Comparison of ENCODE assay signal across 2 cellular contexts in the genomic region with DNA sequence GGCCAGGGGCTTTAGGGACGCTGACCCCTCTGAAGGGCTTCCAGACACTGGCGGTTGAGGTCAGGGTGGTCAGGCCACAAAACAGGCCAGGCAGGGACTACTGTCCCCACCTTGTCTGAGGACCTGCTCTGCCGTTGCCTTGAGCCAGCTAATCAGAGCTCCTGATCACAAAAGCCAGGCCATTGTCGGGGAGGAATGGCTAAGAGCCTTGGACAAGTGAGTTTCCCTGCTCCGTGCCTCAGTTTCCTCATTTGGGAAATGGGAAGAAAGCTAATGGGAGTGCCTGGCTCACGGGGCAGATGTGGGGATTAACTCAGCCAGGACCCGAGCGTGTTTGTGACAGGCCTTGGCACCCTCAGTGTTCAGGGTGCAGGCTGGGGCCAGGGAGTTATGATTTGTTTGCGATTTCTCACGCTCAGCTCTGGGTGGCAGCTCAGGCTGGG.
A peak's percentile ranks its signal among the peaks of the same experiment; 100 is the strongest.
TF ChIP-seq lines count a peak whose summit lies in the region.

No MANE protein-coding gene starts in this region.

TF ChIP-seq in K562, 482 proteins besides CTCF, POLR2A, EP300 and RAD21 (continued from another document and continues in another):
- TF ChIP-seq, protein P1, sequence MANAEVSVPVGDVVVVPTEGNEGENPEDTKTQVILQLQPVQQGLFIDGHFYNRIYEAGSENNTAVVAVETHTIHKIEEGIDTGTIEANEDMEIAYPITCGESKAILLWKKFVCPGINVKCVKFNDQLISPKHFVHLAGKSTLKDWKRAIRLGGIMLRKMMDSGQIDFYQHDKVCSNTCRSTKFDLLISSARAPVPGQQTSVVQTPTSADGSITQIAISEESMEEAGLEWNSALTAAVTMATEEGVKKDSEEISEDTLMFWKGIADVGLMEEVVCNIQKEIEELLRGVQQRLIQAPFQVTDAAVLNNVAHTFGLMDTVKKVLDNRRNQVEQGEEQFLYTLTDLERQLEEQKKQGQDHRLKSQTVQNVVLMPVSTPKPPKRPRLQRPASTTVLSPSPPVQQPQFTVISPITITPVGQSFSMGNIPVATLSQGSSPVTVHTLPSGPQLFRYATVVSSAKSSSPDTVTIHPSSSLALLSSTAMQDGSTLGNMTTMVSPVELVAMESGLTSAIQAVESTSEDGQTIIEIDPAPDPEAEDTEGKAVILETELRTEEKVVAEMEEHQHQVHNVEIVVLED (CRISPR knock-in tag; IDR thresholded peaks at IDR 0.05): no peak
- peak; percentile 81; the same call in 1 of the 2 replicates for TF ChIP-seq KAT7 (CRISPR knock-in tag; IDR thresholded peaks at IDR 0.05; ENCODE audit: borderline replicate concordance)
- TF ChIP-seq, protein P2, sequence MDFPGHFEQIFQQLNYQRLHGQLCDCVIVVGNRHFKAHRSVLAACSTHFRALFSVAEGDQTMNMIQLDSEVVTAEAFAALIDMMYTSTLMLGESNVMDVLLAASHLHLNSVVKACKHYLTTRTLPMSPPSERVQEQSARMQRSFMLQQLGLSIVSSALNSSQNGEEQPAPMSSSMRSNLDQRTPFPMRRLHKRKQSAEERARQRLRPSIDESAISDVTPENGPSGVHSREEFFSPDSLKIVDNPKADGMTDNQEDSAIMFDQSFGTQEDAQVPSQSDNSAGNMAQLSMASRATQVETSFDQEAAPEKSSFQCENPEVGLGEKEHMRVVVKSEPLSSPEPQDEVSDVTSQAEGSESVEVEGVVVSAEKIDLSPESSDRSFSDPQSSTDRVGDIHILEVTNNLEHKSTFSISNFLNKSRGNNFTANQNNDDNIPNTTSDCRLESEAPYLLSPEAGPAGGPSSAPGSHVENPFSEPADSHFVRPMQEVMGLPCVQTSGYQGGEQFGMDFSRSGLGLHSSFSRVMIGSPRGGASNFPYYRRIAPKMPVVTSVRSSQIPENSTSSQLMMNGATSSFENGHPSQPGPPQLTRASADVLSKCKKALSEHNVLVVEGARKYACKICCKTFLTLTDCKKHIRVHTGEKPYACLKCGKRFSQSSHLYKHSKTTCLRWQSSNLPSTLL (IDR thresholded peaks at IDR 0.05): no peak
- TF ChIP-seq SMAD3 (CRISPR knock-in tag; conservative IDR thresholded peaks at IDR 0.05): no peak
- TF ChIP-seq ZNF3 (CRISPR knock-in tag; IDR thresholded peaks at IDR 0.05): no peak
- peak in 1 of 2 experiments; percentile 53; a peak in 1 of 4 replicates for TF ChIP-seq FOXA3 (CRISPR knock-in tag; conservative IDR thresholded peaks at IDR 0.05 in 1 of 2, IDR thresholded peaks at IDR 0.05 in 1 of 2)
- TF ChIP-seq, protein P3, sequence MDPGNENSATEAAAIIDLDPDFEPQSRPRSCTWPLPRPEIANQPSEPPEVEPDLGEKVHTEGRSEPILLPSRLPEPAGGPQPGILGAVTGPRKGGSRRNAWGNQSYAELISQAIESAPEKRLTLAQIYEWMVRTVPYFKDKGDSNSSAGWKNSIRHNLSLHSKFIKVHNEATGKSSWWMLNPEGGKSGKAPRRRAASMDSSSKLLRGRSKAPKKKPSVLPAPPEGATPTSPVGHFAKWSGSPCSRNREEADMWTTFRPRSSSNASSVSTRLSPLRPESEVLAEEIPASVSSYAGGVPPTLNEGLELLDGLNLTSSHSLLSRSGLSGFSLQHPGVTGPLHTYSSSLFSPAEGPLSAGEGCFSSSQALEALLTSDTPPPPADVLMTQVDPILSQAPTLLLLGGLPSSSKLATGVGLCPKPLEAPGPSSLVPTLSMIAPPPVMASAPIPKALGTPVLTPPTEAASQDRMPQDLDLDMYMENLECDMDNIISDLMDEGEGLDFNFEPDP (CRISPR knock-in tag; IDR thresholded peaks at IDR 0.05): no peak
- TF ChIP-seq ZNF561 (CRISPR knock-in tag; conservative IDR thresholded peaks at IDR 0.05): no peak
- TF ChIP-seq, protein P4, sequence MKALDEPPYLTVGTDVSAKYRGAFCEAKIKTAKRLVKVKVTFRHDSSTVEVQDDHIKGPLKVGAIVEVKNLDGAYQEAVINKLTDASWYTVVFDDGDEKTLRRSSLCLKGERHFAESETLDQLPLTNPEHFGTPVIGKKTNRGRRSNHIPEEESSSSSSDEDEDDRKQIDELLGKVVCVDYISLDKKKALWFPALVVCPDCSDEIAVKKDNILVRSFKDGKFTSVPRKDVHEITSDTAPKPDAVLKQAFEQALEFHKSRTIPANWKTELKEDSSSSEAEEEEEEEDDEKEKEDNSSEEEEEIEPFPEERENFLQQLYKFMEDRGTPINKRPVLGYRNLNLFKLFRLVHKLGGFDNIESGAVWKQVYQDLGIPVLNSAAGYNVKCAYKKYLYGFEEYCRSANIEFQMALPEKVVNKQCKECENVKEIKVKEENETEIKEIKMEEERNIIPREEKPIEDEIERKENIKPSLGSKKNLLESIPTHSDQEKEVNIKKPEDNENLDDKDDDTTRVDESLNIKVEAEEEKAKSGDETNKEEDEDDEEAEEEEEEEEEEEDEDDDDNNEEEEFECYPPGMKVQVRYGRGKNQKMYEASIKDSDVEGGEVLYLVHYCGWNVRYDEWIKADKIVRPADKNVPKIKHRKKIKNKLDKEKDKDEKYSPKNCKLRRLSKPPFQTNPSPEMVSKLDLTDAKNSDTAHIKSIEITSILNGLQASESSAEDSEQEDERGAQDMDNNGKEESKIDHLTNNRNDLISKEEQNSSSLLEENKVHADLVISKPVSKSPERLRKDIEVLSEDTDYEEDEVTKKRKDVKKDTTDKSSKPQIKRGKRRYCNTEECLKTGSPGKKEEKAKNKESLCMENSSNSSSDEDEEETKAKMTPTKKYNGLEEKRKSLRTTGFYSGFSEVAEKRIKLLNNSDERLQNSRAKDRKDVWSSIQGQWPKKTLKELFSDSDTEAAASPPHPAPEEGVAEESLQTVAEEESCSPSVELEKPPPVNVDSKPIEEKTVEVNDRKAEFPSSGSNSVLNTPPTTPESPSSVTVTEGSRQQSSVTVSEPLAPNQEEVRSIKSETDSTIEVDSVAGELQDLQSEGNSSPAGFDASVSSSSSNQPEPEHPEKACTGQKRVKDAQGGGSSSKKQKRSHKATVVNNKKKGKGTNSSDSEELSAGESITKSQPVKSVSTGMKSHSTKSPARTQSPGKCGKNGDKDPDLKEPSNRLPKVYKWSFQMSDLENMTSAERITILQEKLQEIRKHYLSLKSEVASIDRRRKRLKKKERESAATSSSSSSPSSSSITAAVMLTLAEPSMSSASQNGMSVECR (CRISPR knock-in tag; IDR thresholded peaks at IDR 0.05): 0 out of 2 replicates have a peak, but pooled peaks have one; percentile 23
- 0 out of 2 replicates have a peak, but pooled peaks have one; percentile 18 for TF ChIP-seq ZBTB7A (IDR thresholded peaks at IDR 0.05; ENCODE audit: borderline replicate concordance, control insufficient read depth, low read depth, low read length)
- 0 out of 2 replicates have a peak, but pooled peaks have one; percentile 13 for TF ChIP-seq LCOR (CRISPR knock-in tag; IDR thresholded peaks at IDR 0.05)
- TF ChIP-seq TEAD1 (CRISPR knock-in tag; IDR thresholded peaks at IDR 0.05): 0 out of 4 replicates have a peak, but pooled peaks of 1 of the 2 experiments have one; percentile 13
- no peak for TF ChIP-seq SMAD4 (CRISPR knock-in tag; conservative IDR thresholded peaks at IDR 0.05)
- TF ChIP-seq SETDB1 (IDR thresholded peaks at IDR 0.05; ENCODE audit: low read length): no peak
- no peak for TF ChIP-seq RBM14 (IDR thresholded peaks at IDR 0.05; ENCODE audit: borderline replicate concordance, insufficient read depth, low read depth, low read length)
- no peak for TF ChIP-seq RFX7 (CRISPR knock-in tag; IDR thresholded peaks at IDR 0.05)
- no peak for TF ChIP-seq CREB1 (IDR thresholded peaks at IDR 0.05)
- TF ChIP-seq CREB1 (CRISPR knock-in tag; IDR thresholded peaks at IDR 0.05): 0 out of 2 replicates have a peak, but pooled peaks have one; percentile 7
- TF ChIP-seq KLF13 (tag; IDR thresholded peaks at IDR 0.05; ENCODE audit: borderline replicate concordance, low read depth): no peak
- TF ChIP-seq YBX1 (IDR thresholded peaks at IDR 0.05): no peak

TF ChIP-seq in HepG2, 621 proteins besides CTCF, POLR2A, EP300 and RAD21 (continued from another document):
- 0 out of 2 replicates have a peak, but pooled peaks have one; percentile 39 for TF ChIP-seq ZNF225 (CRISPR knock-in tag; IDR thresholded peaks at IDR 0.05)
- no peak for TF ChIP-seq ZNF788 (CRISPR knock-in tag; IDR thresholded peaks at IDR 0.05; ENCODE audit: borderline replicate concordance)
- no peak for TF ChIP-seq NR2F6 (IDR thresholded peaks at IDR 0.05)
- TF ChIP-seq NR2F6 (CRISPR knock-in tag; IDR thresholded peaks at IDR 0.05): no peak
- no peak for TF ChIP-seq POLR2AphosphoS5 (IDR thresholded peaks at IDR 0.05; ENCODE audit: low read depth, low read length)
- TF ChIP-seq CCDC6 (CRISPR knock-in tag; IDR thresholded peaks at IDR 0.05): no peak
- no peak for TF ChIP-seq ZNF777 (CRISPR knock-in tag; IDR thresholded peaks at IDR 0.05)
- TF ChIP-seq MAFK (conservative IDR thresholded peaks at IDR 0.05 in 1 of 2, IDR thresholded peaks at IDR 0.05 in 1 of 2; ENCODE audit: low read length in 2 of 2): no peak
- TF ChIP-seq ZNF567 (CRISPR knock-in tag; IDR thresholded peaks at IDR 0.05; ENCODE audit: borderline replicate concordance): 0 out of 2 replicates have a peak, but pooled peaks have one; percentile 53
- TF ChIP-seq TAF15 (IDR thresholded peaks at IDR 0.05; ENCODE audit: low read depth, low read length, poor library complexity, severe bottlenecking): no peak
- TF ChIP-seq, protein P5, sequence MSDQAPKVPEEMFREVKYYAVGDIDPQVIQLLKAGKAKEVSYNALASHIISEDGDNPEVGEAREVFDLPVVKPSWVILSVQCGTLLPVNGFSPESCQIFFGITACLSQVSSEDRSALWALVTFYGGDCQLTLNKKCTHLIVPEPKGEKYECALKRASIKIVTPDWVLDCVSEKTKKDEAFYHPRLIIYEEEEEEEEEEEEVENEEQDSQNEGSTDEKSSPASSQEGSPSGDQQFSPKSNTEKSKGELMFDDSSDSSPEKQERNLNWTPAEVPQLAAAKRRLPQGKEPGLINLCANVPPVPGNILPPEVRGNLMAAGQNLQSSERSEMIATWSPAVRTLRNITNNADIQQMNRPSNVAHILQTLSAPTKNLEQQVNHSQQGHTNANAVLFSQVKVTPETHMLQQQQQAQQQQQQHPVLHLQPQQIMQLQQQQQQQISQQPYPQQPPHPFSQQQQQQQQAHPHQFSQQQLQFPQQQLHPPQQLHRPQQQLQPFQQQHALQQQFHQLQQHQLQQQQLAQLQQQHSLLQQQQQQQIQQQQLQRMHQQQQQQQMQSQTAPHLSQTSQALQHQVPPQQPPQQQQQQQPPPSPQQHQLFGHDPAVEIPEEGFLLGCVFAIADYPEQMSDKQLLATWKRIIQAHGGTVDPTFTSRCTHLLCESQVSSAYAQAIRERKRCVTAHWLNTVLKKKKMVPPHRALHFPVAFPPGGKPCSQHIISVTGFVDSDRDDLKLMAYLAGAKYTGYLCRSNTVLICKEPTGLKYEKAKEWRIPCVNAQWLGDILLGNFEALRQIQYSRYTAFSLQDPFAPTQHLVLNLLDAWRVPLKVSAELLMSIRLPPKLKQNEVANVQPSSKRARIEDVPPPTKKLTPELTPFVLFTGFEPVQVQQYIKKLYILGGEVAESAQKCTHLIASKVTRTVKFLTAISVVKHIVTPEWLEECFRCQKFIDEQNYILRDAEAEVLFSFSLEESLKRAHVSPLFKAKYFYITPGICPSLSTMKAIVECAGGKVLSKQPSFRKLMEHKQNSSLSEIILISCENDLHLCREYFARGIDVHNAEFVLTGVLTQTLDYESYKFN (CRISPR knock-in tag; conservative IDR thresholded peaks at IDR 0.05): no peak
- no peak for TF ChIP-seq AKAP8 (CRISPR knock-in tag; IDR thresholded peaks at IDR 0.05)
- no peak for TF ChIP-seq THAP11 (CRISPR knock-in tag; IDR thresholded peaks at IDR 0.05)
- 0 out of 2 replicates have a peak, but pooled peaks have one; percentile 37 for TF ChIP-seq AHR (CRISPR knock-in tag; IDR thresholded peaks at IDR 0.05)
- no peak for TF ChIP-seq NFYC (CRISPR knock-in tag; IDR thresholded peaks at IDR 0.05)
- TF ChIP-seq KLF9 (CRISPR knock-in tag; IDR thresholded peaks at IDR 0.05; ENCODE audit: low read depth): no peak
- TF ChIP-seq YEATS4 (CRISPR knock-in tag; IDR thresholded peaks at IDR 0.05; ENCODE audit: borderline replicate concordance): no peak
- TF ChIP-seq GTF3A (CRISPR knock-in tag; conservative IDR thresholded peaks at IDR 0.05): no peak
